1 cellular context compared by ENCODE assay signal in genomic region chr1:66924756-66925557, GRCh38.
TF ChIP-seq lines count a peak whose summit lies in the region.

DNAI4 (minus strand) TSS chr1:66924856; CDS start chr1:66924831, 25 bp downstream.
MIER1 (plus strand) TSS chr1:66924990; CDS start chr1:66925029, 39 bp downstream.

TF ChIP-seq in K562, 482 proteins besides CTCF, POLR2A, EP300 and RAD21 (continued from another document and continues in another):
- TF ChIP-seq REST (CRISPR knock-in tag; IDR thresholded peaks at IDR 0.05; ENCODE audit: low read depth) (0 out of 2 replicates have a peak, but pooled peaks have one; percentile 16), ZBTB33 (CRISPR knock-in tag; IDR thresholded peaks at IDR 0.05) (peak; percentile 10; the same call in 1 of the 2 replicates), RBM22 (IDR thresholded peaks at IDR 0.05; ENCODE audit: low read depth, low read length, poor library complexity, severe bottlenecking) (peak; percentile 91), HMG20A (CRISPR knock-in tag; conservative IDR thresholded peaks at IDR 0.05) (no peak), CHAMP1 (IDR thresholded peaks at IDR 0.05) (no peak), ELF2 (CRISPR knock-in tag; IDR thresholded peaks at IDR 0.05) (peak; percentile 69; the same call in 1 of the 2 replicates), C11orf30 (IDR thresholded peaks at IDR 0.05; ENCODE audit: low read depth) (peak; percentile 37), ESRRA (IDR thresholded peaks at IDR 0.05; ENCODE audit: borderline replicate concordance, low read depth) (peak; percentile 32), ZNF184 (CRISPR knock-in tag; IDR thresholded peaks at IDR 0.05) (no peak), CXXC5 (CRISPR knock-in tag; IDR thresholded peaks at IDR 0.05) (peak; percentile 78), NRF1 (conservative IDR thresholded peaks at IDR 0.05 in 1 of 2, IDR thresholded peaks at IDR 0.05 in 1 of 2) (peak; percentile 97), RBBP5 (IDR thresholded peaks at IDR 0.05; ENCODE audit: borderline replicate concordance, insufficient read depth, low read length, poor library complexity, severe bottlenecking) (peak; percentile 56), THAP12 (CRISPR knock-in tag; IDR thresholded peaks at IDR 0.05) (0 out of 2 replicates have a peak, but pooled peaks have one; percentile 5), UBTF (IDR thresholded peaks at IDR 0.05; ENCODE audit: borderline replicate concordance in 1 of 2, low read depth in 2 of 2, low read length in 2 of 2) (peak; percentile 23 to 57; a peak in 1 of 4 replicates), SRF (CRISPR knock-in tag; IDR thresholded peaks at IDR 0.05) (peak in 1 of 2 experiments; percentile 85; a peak in 2 of 4 replicates), FOSL1 (tag; conservative IDR thresholded peaks at IDR 0.05) (0 out of 2 replicates have a peak, but pooled peaks have one; percentile 30), ADNP (tag; IDR thresholded peaks at IDR 0.05) (no peak), RB1 (IDR thresholded peaks at IDR 0.05; ENCODE audit: low read depth) (peak; percentile 66; the same call in 1 of the 2 replicates), ATF1 (CRISPR knock-in tag; IDR thresholded peaks at IDR 0.05) (no peak), ATF1 (tag; IDR thresholded peaks at IDR 0.05) (peak; percentile 72; the same call in 1 of the 2 replicates), NBN (IDR thresholded peaks at IDR 0.05; ENCODE audit: low read depth) (peak; percentile 42; the same call in 1 of the 2 replicates), SIN3A (IDR thresholded peaks at IDR 0.05; ENCODE audit: borderline replicate concordance in 2 of 2, control insufficient read depth in 1 of 2, low read depth in 2 of 2, low read length in 2 of 2) (peak; percentile 13 to 95; a peak in 3 of 4 replicates), MNT (conservative IDR thresholded peaks at IDR 0.05) (peak; percentile 91 to 95), ETV1 (tag; conservative IDR thresholded peaks at IDR 0.05; ENCODE audit: low read depth) (peak; percentile 97), RNF2 (IDR thresholded peaks at IDR 0.05) (peak; percentile 60), HDAC6 (IDR thresholded peaks at IDR 0.05; ENCODE audit: low read depth, low read length) (0 out of 2 replicates have a peak, but pooled peaks have one; percentile 5), FOS (IDR thresholded peaks at IDR 0.05; ENCODE audit: extremely low read depth, insufficient read length) (peak; percentile 40), SP1 (CRISPR knock-in tag; IDR thresholded peaks at IDR 0.05) (peak; percentile 77), NR2C2 (CRISPR knock-in tag; IDR thresholded peaks at IDR 0.05) (no peak), NR2C2 (tag; IDR thresholded peaks at IDR 0.05) (peak; percentile 52; the same call in 1 of the 2 replicates), ZNF778 (CRISPR knock-in tag; IDR thresholded peaks at IDR 0.05) (no peak), E2F8 (IDR thresholded peaks at IDR 0.05; ENCODE audit: low read depth, partially characterized antibody) (peak; percentile 55), CLOCK (CRISPR knock-in tag; IDR thresholded peaks at IDR 0.05; ENCODE audit: borderline replicate concordance) (no peak), HNRNPL (IDR thresholded peaks at IDR 0.05; ENCODE audit: low read depth, low read length) (no peak), RFX1 (IDR thresholded peaks at IDR 0.05) (peak; percentile 97), YY1 (IDR thresholded peaks at IDR 0.05; ENCODE audit: borderline replicate concordance in 1 of 3, control insufficient read depth in 1 of 3, extremely low read depth in 1 of 3, insufficient read depth in 3 of 3, insufficient read length in 1 of 3, insufficient replicate concordance in 2 of 3, low read depth in 1 of 3, low read length in 2 of 3) (peak in 2 of 3 experiments; percentile 64 to 65), CEBPG (CRISPR knock-in tag; IDR thresholded peaks at IDR 0.05) (no peak), CEBPG (tag; conservative IDR thresholded peaks at IDR 0.05 in 1 of 2, IDR thresholded peaks at IDR 0.05 in 1 of 2) (no peak), TEAD1 (CRISPR knock-in tag; IDR thresholded peaks at IDR 0.05) (peak in 1 of 2 experiments; percentile 95; a peak in 2 of 4 replicates), ARID1B (IDR thresholded peaks at IDR 0.05) (peak; percentile 43), RBFOX2 (IDR thresholded peaks at IDR 0.05; ENCODE audit: low read depth, low read length) (peak; percentile 94)
